Comparison of ENCODE assay signal across 21 cellular contexts in the genomic region with DNA sequence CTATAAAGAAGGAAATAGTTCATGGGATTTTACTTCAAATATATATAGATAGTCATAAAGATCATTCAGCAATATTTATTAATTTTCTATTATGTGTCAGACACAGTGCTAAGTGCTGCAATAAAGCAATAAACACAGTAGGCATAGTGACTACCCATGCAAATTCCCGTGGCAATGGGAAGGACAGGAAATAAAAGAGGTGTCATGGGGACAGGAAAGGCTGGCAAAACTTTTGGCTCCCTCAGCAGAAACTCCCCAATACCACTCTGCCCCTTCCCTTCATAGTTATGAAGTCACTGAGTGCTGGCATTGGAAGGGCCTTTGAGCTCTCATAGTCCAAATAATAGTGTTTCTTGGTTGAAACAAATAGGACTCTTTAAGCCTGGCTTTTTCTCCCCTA.
A peak's percentile ranks its signal among the peaks of the same experiment; 100 is the strongest.
DNase-seq lines count a peak whose midpoint lies in the region; ATAC-seq, FAIRE-seq and TF ChIP-seq lines count a peak whose summit lies in the region.
"Had no signal": no experiment of that assay in that cellular context is flagged by ENCODE, and none has a peak within 500 bp of the region (broad histone marks: within the 10 kb centered on the region; RNA-seq: fewer than 3 reads in every experiment).

No MANE protein-coding gene starts in this region.

- H3K79me2 ChIP-seq in HepG2 (ENCODE audit: insufficient read depth, low read length): no peaks in the 10 kb centered on the region
- H3K79me2 ChIP-seq in OCI-LY7 (ENCODE audit: insufficient read depth, low read depth, low read length): no peaks in the 10 kb centered on the region
- H3K79me2 ChIP-seq: parathyroid adenoma had no signal

- peak overlapping the region; percentile 69 for H3K9ac ChIP-seq in HepG2 (ENCODE audit: insufficient read depth, low read depth, low read length)
- H3K9ac ChIP-seq: parathyroid adenoma had no signal

- 64 to 75% methylated on average over 1 of the region's 1 CpG for WGBS in body of pancreas, 2 donors
- WGBS in HepG2 (ENCODE audit: low lambda C conversion rate): 80% methylated on average over 1 of the region's 1 CpG
- 50 to 71% (median 54%) methylated on average over 1 of the region's 1 CpG for WGBS in spleen, 5 donors
- 62% methylated on average over 1 of the region's 1 CpG for WGBS in suprapubic skin

- H3K27me3 ChIP-seq in body of pancreas (no peaks in the 10 kb centered on the region), HepG2 (ENCODE audit: control insufficient read depth in 1 of 2, insufficient read depth in 2 of 2, low read length in 2 of 2) (no peaks in the 10 kb centered on the region), spleen (replicated peaks in 1 of 7) (no peaks in the 10 kb centered on the region), suprapubic skin (no peaks in the 10 kb centered on the region)
- H3K27me3 ChIP-seq: ascending aorta, tibial nerve had no signal

- no peaks in the 10 kb centered on the region for H3K9me2 ChIP-seq in OCI-LY7 (ENCODE audit: insufficient read depth, low read length)

- TF ChIP-seq EP300 in HepG2 (IDR thresholded peaks at IDR 0.05; ENCODE audit: low read depth in 2 of 2, low read length in 2 of 2): no peak
- no peak for TF ChIP-seq EP300 in HepG2 (CRISPR knock-in tag; IDR thresholded peaks at IDR 0.05; ENCODE audit: borderline replicate concordance)
- no peak for TF ChIP-seq EP300 in suprapubic skin (IDR thresholded peaks at IDR 0.05)

- H3K9me3 ChIP-seq in body of pancreas (no peaks in the 10 kb centered on the region), HepG2 (ENCODE audit: low read length) (no peaks in the 10 kb centered on the region), spleen (peaks cover 0 to 3% (median 0%) of the 10 kb centered on the region in 8 donors), OCI-LY7 (ENCODE audit: low read length) (no peaks in the 10 kb centered on the region), suprapubic skin (no peaks in the 10 kb centered on the region)
- H3K9me3 ChIP-seq: ascending aorta, tibial nerve had no signal

- no peak for ATAC-seq in body of pancreas
- peak; percentile 28 for ATAC-seq in HepG2
- ATAC-seq in GM18873 (IDR thresholded peaks at IDR 0.05; ENCODE audit: low FRiP score, unreplicated experiment): no peak

- H3K4me1 ChIP-seq in body of pancreas (peaks cover 37% of the 10 kb centered on the region), HepG2 (ENCODE audit: insufficient read depth, low read length) (peaks cover 70% of the 10 kb centered on the region), spleen (peaks cover 4 to 27% (median 12%) of the 10 kb centered on the region in 6 donors), OCI-LY7 (ENCODE audit: insufficient read depth, low read length, poor library complexity, severe bottlenecking) (no peaks in the 10 kb centered on the region), suprapubic skin (no peaks in the 10 kb centered on the region)
- H3K4me1 ChIP-seq: ascending aorta, parathyroid adenoma, tibial nerve had no signal

- TF ChIP-seq CTCF in body of pancreas (IDR thresholded peaks at IDR 0.05) (no peak), HepG2 (CRISPR knock-in tag; IDR thresholded peaks at IDR 0.05) (no peak), spleen (IDR thresholded peaks at IDR 0.05 in 8 of 11, conservative IDR thresholded peaks at IDR 0.05 in 3 of 11) (no peak), OCI-LY7 (conservative IDR thresholded peaks at IDR 0.05; ENCODE audit: low read length) (no peak), suprapubic skin (IDR thresholded peaks at IDR 0.05) (no peak)

- in situ Hi-C loops in G401 (cut with HindIII; ENCODE audit: low sequenced_read_pairs) (no loop called here), HepG2 (cut with HindIII; ENCODE audit: extremely low pct_ligation_motif_present, low pct_unique_long_range_greater_than_20kb) (no loop called here)

- BruUV-seq in HepG2 (replicated peaks; lab: Mats Ljungman, UMichigan): no TSS peak
- BruUV-seq in OCI-LY7 (replicated peaks; lab: Mats Ljungman, UMichigan): no TSS peak

- H4K20me1 ChIP-seq in HepG2 (ENCODE audit: insufficient read depth, low read length) (no peaks in the 10 kb centered on the region), OCI-LY7 (ENCODE audit: insufficient read depth, low read length) (no peaks in the 10 kb centered on the region)

- TF ChIP-seq POLR2A in body of pancreas (IDR thresholded peaks at IDR 0.05): no peak
- TF ChIP-seq POLR2A in HepG2 (IDR thresholded peaks at IDR 0.05; ENCODE audit: insufficient read depth in 1 of 2, low read depth in 2 of 2, low read length in 2 of 2): no peak
- TF ChIP-seq POLR2A in spleen (IDR thresholded peaks at IDR 0.05): no peak
- no peak for TF ChIP-seq POLR2A in suprapubic skin (IDR thresholded peaks at IDR 0.05)

- H3K36me3 ChIP-seq in body of pancreas (replicated peaks in 1 of 2; ENCODE audit: insufficient read depth in 1 of 2, low read depth in 2 of 2) (no peaks in the 10 kb centered on the region), HepG2 (replicated peaks in 1 of 2; ENCODE audit: control insufficient read depth in 1 of 2, insufficient read depth in 2 of 2, low read length in 2 of 2) (no peaks in the 10 kb centered on the region), spleen (no peaks in the 10 kb centered on the region), OCI-LY7 (ENCODE audit: insufficient read depth, low read length) (no peaks in the 10 kb centered on the region), suprapubic skin (no peaks in the 10 kb centered on the region)
- H3K36me3 ChIP-seq: ascending aorta, tibial nerve had no signal

- CTCF ChIA-PET in HepG2 (lab: Yijun Ruan, JAX; ENCODE audit: low intra/inter-chr PET ratio, low total read pairs): no interaction called here
- CTCF ChIA-PET in OCI-LY7 (lab: Charles Lee; ENCODE audit: unreplicated experiment): no interaction called here

- TF ChIP-seq RAD21 in HepG2 (CRISPR knock-in tag; IDR thresholded peaks at IDR 0.05): no peak

- intact Hi-C loops in body of pancreas (cut with DNase I): no loop called here
- intact Hi-C loops in HepG2 (cut with micrococcal nuclease; ENCODE audit: unreplicated experiment): loop anchor here (10.0 kb wide), 1 partner anchor 229 kb away; no protein-coding TSS in a partner anchor
- intact Hi-C loops in spleen (cut with DNase I; ENCODE audit: low total_unique reads): no loop called here
- intact Hi-C loops in OCI-LY7 (cut with micrococcal nuclease; ENCODE audit: unreplicated experiment): no loop called here

- peak overlapping the region; percentile 80 for H3K4me2 ChIP-seq in HepG2 (ENCODE audit: low read depth, low read length)
- H3K4me2 ChIP-seq in OCI-LY7 (ENCODE audit: low read length): no peak overlapping the region

- FAIRE-seq in HepG2 (lab: Jason Lieb, UNC): no peak
- FAIRE-seq: D721Med had no signal

- POLR2A ChIA-PET in HepG2 (lab: Yijun Ruan, JAX) (interaction anchor here (0.9 to 2.0 kb wide), 8 partner anchors 13 to 271 kb away, joined by 3 to 22 read pairs (median 4); no protein-coding TSS in a partner anchor), OCI-LY7 (lab: Charles Lee) (no interaction called here)

- peak overlapping the region; percentile 62 to 82 (median 70) for H3K27ac ChIP-seq in body of pancreas
- peak overlapping the region; percentile 97 for H3K27ac ChIP-seq in HepG2 (ENCODE audit: extremely low read length, insufficient read depth, low read length)
- H3K27ac ChIP-seq in spleen: peak overlapping the region; percentile 39 to 83 (median 72)
- H3K27ac ChIP-seq in OCI-LY7 (ENCODE audit: low read depth, low read length, poor library complexity, severe bottlenecking): no peak overlapping the region
- H3K27ac ChIP-seq in suprapubic skin: no peak overlapping the region
- H3K27ac ChIP-seq: ascending aorta, parathyroid adenoma had no signal

- DNase-seq in G401 (ENCODE audit: low spot score) (peak; percentile 11), body of pancreas (no peak), HepG2 (ENCODE audit: low spot score) (peak; percentile 5), spleen (no peak), OCI-LY7 (ENCODE audit: low spot score) (no peak), suprapubic skin (ENCODE audit: low spot score in 2 of 2) (no peak)
- DNase-seq: activated B cell treated with CpG ODN at 0.5 μM for 24 hours; activated CD4-positive, alpha-beta memory T cell treated with anti-CD3 and anti-CD28 coated beads for 36 hours; activated naive CD4-positive, alpha-beta T cell treated with anti-CD3 and anti-CD28 coated beads, Interleukin-2, amount 10 ng/mL, durations not matched to agents 7 days and 5 days; activated T-cell treated with anti-CD3 and anti-CD28 coated beads, Interleukin-2, amount 50 U/mL, for 24 hours; glutamatergic neuron; NCI-H1105; NCI-H524; RPMI8226; stimulated activated naive CD4-positive, alpha-beta T cell treated with Interleukin-2 at 50 U/mL for 16 hours; T1000 had no signal

- H2AFZ ChIP-seq in HepG2 (ENCODE audit: low read length) (peak overlapping the region; percentile 48), OCI-LY7 (ENCODE audit: low read length) (no peak overlapping the region)
- H2AFZ ChIP-seq: parathyroid adenoma had no signal

- H3K4me3 ChIP-seq in body of pancreas (no peak overlapping the region), HepG2 (replicated peaks in 1 of 3; ENCODE audit: insufficient read depth in 1 of 3, low read depth in 2 of 3, low read length in 3 of 3) (peak overlapping the region; percentile 4 to 37 (median 29); a peak in 3 of 6 replicates), spleen (no peak overlapping the region), OCI-LY7 (ENCODE audit: low read depth, low read length, poor library complexity, severe bottlenecking) (no peak overlapping the region), suprapubic skin (no peak overlapping the region)
- H3K4me3 ChIP-seq: ascending aorta, tibial nerve had no signal

TF ChIP-seq in HepG2, 621 proteins besides CTCF, POLR2A, EP300 and RAD21:
- 0 out of 2 replicates have a peak, but pooled peaks have one; percentile 25 for TF ChIP-seq ZNF564 (CRISPR knock-in tag; IDR thresholded peaks at IDR 0.05)
- 0 out of 2 replicates have a peak, but pooled peaks have one; percentile 6 for TF ChIP-seq ZNF816 (CRISPR knock-in tag; IDR thresholded peaks at IDR 0.05; ENCODE audit: borderline replicate concordance)
- TF ChIP-seq RBFOX2 (IDR thresholded peaks at IDR 0.05; ENCODE audit: low read depth, low read length): 0 out of 2 replicates have a peak, but pooled peaks have one; percentile 38
- TF ChIP-seq ELF3 (CRISPR knock-in tag; IDR thresholded peaks at IDR 0.05): no peak
- 0 out of 2 replicates have a peak, but pooled peaks have one; percentile 1 for TF ChIP-seq ZFP82 (CRISPR knock-in tag; IDR thresholded peaks at IDR 0.05; ENCODE audit: borderline replicate concordance)
- TF ChIP-seq MAFF (IDR thresholded peaks at IDR 0.05; ENCODE audit: low read depth, low read length): 0 out of 2 replicates have a peak, but pooled peaks have one; percentile 3
- TF ChIP-seq ARNTL (CRISPR knock-in tag; IDR thresholded peaks at IDR 0.05): no peak
- TF ChIP-seq NCOA5 (CRISPR knock-in tag; IDR thresholded peaks at IDR 0.05): no peak
- TF ChIP-seq ZNF556 (CRISPR knock-in tag; IDR thresholded peaks at IDR 0.05; ENCODE audit: borderline replicate concordance): no peak
- 0 out of 2 replicates have a peak, but pooled peaks have one; percentile 11 for TF ChIP-seq EHMT2 (IDR thresholded peaks at IDR 0.05; ENCODE audit: borderline replicate concordance, low read depth, low read length)

Comparison
In these comparisons a context has a peak if more than half of its experiments do, and no peak if none do; other contexts are left out.
1. DNase-seq: peak in G401 (single experiment) and HepG2 (single experiment); none in body of pancreas (0 of 4), spleen (single experiment), OCI-LY7 (single experiment) and suprapubic skin (0 of 2).
2. H3K27ac ChIP-seq: peak in body of pancreas (4 of 4), HepG2 (single experiment) and spleen (8 of 8); none in OCI-LY7 (single experiment) and suprapubic skin (single experiment).
3. H3K4me3 ChIP-seq: peak in HepG2 (3 of 3); none in body of pancreas (0 of 2), spleen (0 of 8), OCI-LY7 (single experiment) and suprapubic skin (single experiment).